ENCODE assay signal across 8 cellular contexts in genomic region chr20:53828673-53829085, GRCh38.
A peak's percentile ranks its signal among the peaks of the same experiment; 100 is the strongest.
DNase-seq lines count a peak whose midpoint lies in the region; ATAC-seq and TF ChIP-seq lines count a peak whose summit lies in the region.

No MANE protein-coding gene starts in this region.

- H3K9ac ChIP-seq in SU-DHL-6 (ENCODE audit: low read length) = peak overlapping the region; percentile 48

- H4K20me1 ChIP-seq in SU-DHL-6 (ENCODE audit: low read depth, low read length) = no peaks in the 10 kb centered on the region

- H3K27me3 Mint-ChIP-seq in stimulated activated naive CD8-positive, alpha-beta T cell treated with anti-CD3 and anti-CD28 coated beads, Interleukin-15, Interleukin-2, amounts not matched to agents 100 ng/mL and 50 ng/mL, for 24 hours = no peaks in the 10 kb centered on the region

- no peaks in the 10 kb centered on the region for H3K9me2 ChIP-seq in SU-DHL-6 (replicated peaks; ENCODE audit: insufficient read depth, low read length)

- H3K36me3 ChIP-seq in SU-DHL-6 (ENCODE audit: low read length) (no peaks in the 10 kb centered on the region), muscle layer of duodenum (ENCODE audit: control insufficient read depth in 1 of 2, insufficient read depth in 2 of 2, low read length in 2 of 2) (peaks cover 0 to 21% of the 10 kb centered on the region in 2 donors)

- H3K27ac ChIP-seq in SU-DHL-6 (ENCODE audit: low read depth, low read length) (peak overlapping the region; percentile 91), muscle layer of duodenum (ENCODE audit: low read length) (peak overlapping the region; percentile 97)

- peak overlapping the region; percentile 98 for H3K27ac Mint-ChIP-seq in stimulated activated naive CD8-positive, alpha-beta T cell treated with anti-CD3 and anti-CD28 coated beads, Interleukin-15, Interleukin-2, amounts not matched to agents 100 ng/mL and 50 ng/mL, for 24 hours

- H3K4me3 ChIP-seq in SU-DHL-6 (ENCODE audit: insufficient read depth, low read length, poor library complexity, severe bottlenecking) (peak overlapping the region; percentile 19), muscle layer of duodenum (ENCODE audit: low read depth in 1 of 2, low read length in 2 of 2) (peak overlapping the region; percentile 50 to 55)

- H3K79me2 ChIP-seq in SU-DHL-6 (ENCODE audit: insufficient read depth, low read length) = no peaks in the 10 kb centered on the region

- H3K36me3 Mint-ChIP-seq in stimulated activated naive CD8-positive, alpha-beta T cell treated with anti-CD3 and anti-CD28 coated beads, Interleukin-15, Interleukin-2, amounts not matched to agents 100 ng/mL and 50 ng/mL, for 24 hours (ENCODE audit: low read depth) = no peaks in the 10 kb centered on the region

- H3K9me3 ChIP-seq in SU-DHL-6 (ENCODE audit: insufficient read depth, low read length) = no peaks in the 10 kb centered on the region
- no peaks in the 10 kb centered on the region for H3K9me3 ChIP-seq in muscle layer of duodenum (ENCODE audit: control insufficient read depth in 1 of 2, low read length in 2 of 2)

- peak overlapping the region; percentile 49 for H2AFZ ChIP-seq in SU-DHL-6 (ENCODE audit: low read depth, low read length, severe bottlenecking)

- peaks cover 67% of the 10 kb centered on the region for H3K4me1 Mint-ChIP-seq in stimulated activated naive CD8-positive, alpha-beta T cell treated with anti-CD3 and anti-CD28 coated beads, Interleukin-15, Interleukin-2, amounts not matched to agents 100 ng/mL and 50 ng/mL, for 24 hours (ENCODE audit: low read depth)

- H3K4me2 ChIP-seq in SU-DHL-6 (ENCODE audit: low read depth, low read length, poor library complexity, severe bottlenecking) = peak overlapping the region; percentile 65

- H3K27me3 ChIP-seq in SU-DHL-6 (ENCODE audit: low read length) = no peaks in the 10 kb centered on the region
- no peaks in the 10 kb centered on the region for H3K27me3 ChIP-seq in muscle layer of duodenum (ENCODE audit: low read depth, low read length)

- ATAC-seq in stimulated activated naive CD8-positive, alpha-beta T cell treated with anti-CD3 and anti-CD28 coated beads, Interleukin-15, Interleukin-2, amounts not matched to agents 100 U/mL and 50 U/mL, for 24 hours = no peak
- ATAC-seq in GM18868 (IDR thresholded peaks at IDR 0.05; ENCODE audit: unreplicated experiment) (no peak), GM21576 (IDR thresholded peaks at IDR 0.05; ENCODE audit: unreplicated experiment) (no peak)

- H3K9me3 Mint-ChIP-seq in stimulated activated naive CD8-positive, alpha-beta T cell treated with anti-CD3 and anti-CD28 coated beads, Interleukin-15, Interleukin-2, amounts not matched to agents 100 ng/mL and 50 ng/mL, for 24 hours = peaks cover 12% of the 10 kb centered on the region

- H3F3A ChIP-seq in SU-DHL-6 (ENCODE audit: insufficient read depth) = peaks cover 24% of the 10 kb centered on the region; the same call in 1 of the 2 replicates

- peak overlapping the region; percentile 89 for H3K4me3 Mint-ChIP-seq in stimulated activated naive CD8-positive, alpha-beta T cell treated with anti-CD3 and anti-CD28 coated beads, Interleukin-15, Interleukin-2, amounts not matched to agents 100 ng/mL and 50 ng/mL, for 24 hours

- peaks cover 3 to 13% of the 10 kb centered on the region in 2 donors for H3K4me1 ChIP-seq in muscle layer of duodenum (ENCODE audit: control insufficient read depth in 1 of 2, insufficient read depth in 2 of 2, low read length in 2 of 2)

- no peak for DNase-seq in stimulated activated naive CD8-positive, alpha-beta T cell treated with anti-CD3 and anti-CD28 coated beads, Interleukin-15, Interleukin-2, amounts not matched to agents 100 U/mL and 50 U/mL, for 24 hours
- peak; percentile 49 for DNase-seq in epidermal melanocyte (ENCODE audit: insufficient read length, low spot score)
- DNase-seq in NCI-H2081 (lab: John Stamatoyannopoulos, UW) = no peak

- TF ChIP-seq CTCF in SU-DHL-6 (IDR thresholded peaks at IDR 0.05; ENCODE audit: insufficient read depth, low read length, poor library complexity, severe bottlenecking) = no peak
